ENCODE assay signal across 1 cellular context in the genomic region with DNA sequence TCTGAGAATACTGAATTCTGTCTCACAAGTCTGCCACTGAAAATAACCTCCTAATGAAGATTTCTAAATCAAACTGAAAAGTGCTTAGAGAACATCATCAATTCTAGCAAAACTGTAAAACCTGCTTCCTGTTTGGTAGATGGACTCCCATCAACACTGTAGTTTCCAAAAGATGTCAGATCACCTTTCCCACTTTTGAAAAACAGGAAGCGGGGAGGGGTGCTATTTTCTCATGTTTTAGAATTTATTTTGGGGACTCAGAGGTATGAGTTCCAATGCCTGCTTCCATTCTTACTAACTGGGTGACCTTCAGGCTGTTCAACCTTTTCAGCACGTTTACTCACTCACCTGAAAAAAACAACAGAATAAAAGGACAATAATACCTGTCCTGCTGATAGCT.
TF ChIP-seq lines count a peak whose summit lies in the region.

No MANE protein-coding gene starts in this region.

TF ChIP-seq in HEK293, 187 proteins besides CTCF, POLR2A, EP300 and RAD21 (continued from another document):
- TF ChIP-seq, protein P1, sequence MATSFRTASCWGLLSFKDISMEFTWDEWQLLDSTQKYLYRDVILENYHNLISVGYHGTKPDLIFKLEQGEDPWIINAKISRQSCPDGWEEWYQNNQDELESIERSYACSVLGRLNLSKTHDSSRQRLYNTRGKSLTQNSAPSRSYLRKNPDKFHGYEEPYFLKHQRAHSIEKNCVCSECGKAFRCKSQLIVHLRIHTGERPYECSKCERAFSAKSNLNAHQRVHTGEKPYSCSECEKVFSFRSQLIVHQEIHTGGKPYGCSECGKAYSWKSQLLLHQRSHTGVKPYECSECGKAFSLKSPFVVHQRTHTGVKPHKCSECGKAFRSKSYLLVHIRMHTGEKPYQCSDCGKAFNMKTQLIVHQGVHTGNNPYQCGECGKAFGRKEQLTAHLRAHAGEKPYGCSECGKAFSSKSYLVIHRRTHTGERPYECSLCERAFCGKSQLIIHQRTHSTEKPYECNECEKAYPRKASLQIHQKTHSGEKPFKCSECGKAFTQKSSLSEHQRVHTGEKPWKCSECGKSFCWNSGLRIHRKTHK (tag by site-specific recombination; IDR thresholded peaks at IDR 0.05) = no peak
- no peak for TF ChIP-seq TCF7L2 (IDR thresholded peaks at IDR 0.05; ENCODE audit: borderline replicate concordance, low read depth, low read length)
- no peak for TF ChIP-seq IKZF3 (tag by site-specific recombination; IDR thresholded peaks at IDR 0.05)
- no peak for TF ChIP-seq ZNF302 (tag by site-specific recombination; IDR thresholded peaks at IDR 0.05; ENCODE audit: low read depth)
- no peak for TF ChIP-seq ZBTB17 (tag by site-specific recombination; IDR thresholded peaks at IDR 0.05)
